37 cellular contexts compared by ENCODE assay signal in the genomic region with DNA sequence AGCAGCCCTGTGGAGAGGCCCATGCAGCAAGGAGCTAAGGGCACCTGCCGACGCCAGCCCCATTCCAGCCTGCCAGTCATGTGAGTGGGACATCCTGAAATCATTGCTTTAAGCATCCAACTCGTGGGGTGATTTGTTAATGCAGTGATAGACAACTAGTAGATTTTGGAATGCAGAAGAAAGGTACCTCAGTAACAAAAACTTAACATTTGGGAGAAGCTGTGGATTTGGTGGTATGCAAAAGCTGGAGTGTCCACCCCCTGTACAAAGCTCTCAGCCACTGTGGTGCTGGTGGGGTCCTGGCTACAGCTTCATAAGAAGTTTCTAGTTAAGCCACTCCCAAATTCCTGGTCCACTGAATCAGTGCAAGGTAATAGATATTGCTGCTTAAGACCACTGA. TPM values are rescaled to one million over a fixed set of nuclear protein-coding genes. Genes with fewer than 3 reads are reported as not detected.
"Had no signal": no experiment of that assay in that cellular context is flagged by ENCODE, and none has a peak within 500 bp of the region (broad histone marks: within the 10 kb centered on the region; RNA-seq: fewer than 3 reads in every experiment).

No MANE protein-coding gene starts in this region.

- H3K4me1 Mint-ChIP-seq: activated T-helper 17 cell treated with anti-CD3 and anti-CD28 coated beads, Interleukin-2, amount 50 U/mL, for 72 hours; central memory CD8-positive, alpha-beta T cell had no signal

- H3K27ac ChIP-seq: adrenal gland, ascending aorta, cardiac muscle cell, VCaP had no signal

- H3K4me3 ChIP-seq: adrenal gland, ascending aorta, cardiac muscle cell had no signal

- H3K4me3 Mint-ChIP-seq: activated B cell treated with CpG ODN at 0.5 μM for 24 hours; activated CD4-positive, alpha-beta memory T cell treated with anti-CD3 and anti-CD28 coated beads for 36 hours; activated CD4-positive, alpha-beta T cell treated with anti-CD3 and anti-CD28 coated beads, Interleukin-2, amount 10 ng/mL, durations not matched to agents 7 days and 5 days; activated CD8-positive, alpha-beta T cell treated with anti-CD3 and anti-CD28 coated beads for 36 hours; activated naive CD4-positive, alpha-beta T cell treated with anti-CD3 and anti-CD28 coated beads for 36 hours; activated naive CD8-positive, alpha-beta T cell treated with anti-CD3 and anti-CD28 coated beads for 36 hours; activated T-cell treated with anti-CD3 and anti-CD28 coated beads, Interleukin-2, amount 50 U/mL, for 4 hours; activated T-cell treated with anti-CD3 and anti-CD28 coated beads, Interleukin-2, amount 50 U/mL, for 72 hours; activated T-helper 1 cell treated with anti-CD3 and anti-CD28 coated beads, Interleukin-12 subunit alpha, Interleukin-12 subunit beta, Interleukin-2, Interleukin-4 antibody, amounts not matched to agents 30 ng/mL and 10 ng/mL and 1 ng/mL, durations not matched to agents 14 hours and 24 hours and 36 hours; activated T-helper 17 cell treated with anti-CD3 and anti-CD28 coated beads, Interleukin-2, amount 50 U/mL, for 72 hours; brain; central memory CD8-positive, alpha-beta T cell; T-helper 1 cell treated with Interleukin-12 subunit alpha and Interleukin-12 subunit beta and Interleukin-4 antibody, amounts not matched to agents 30 μg/mL and 1 μg/mL, for 36 hours; T-helper 2 cell treated with Interferon-gamma antibody and Interleukin-4, amounts not matched to agents 5 μg/mL and 100 μg/mL, for 36 hours had no signal

- H3K9me3 Mint-ChIP-seq: activated CD4-positive, alpha-beta T cell treated with anti-CD3 and anti-CD28 coated beads, Interleukin-2, amount 10 ng/mL, durations not matched to agents 7 days and 5 days; activated T-helper 1 cell treated with anti-CD3 and anti-CD28 coated beads, Interleukin-12 subunit alpha, Interleukin-12 subunit beta, Interleukin-2, Interleukin-4 antibody, amounts not matched to agents 30 ng/mL and 10 ng/mL and 1 ng/mL, durations not matched to agents 14 hours and 24 hours and 36 hours; activated T-helper 17 cell treated with anti-CD3 and anti-CD28 coated beads, Interleukin-2, amount 50 U/mL, for 72 hours; central memory CD8-positive, alpha-beta T cell had no signal

- H3K27ac Mint-ChIP-seq: activated B cell treated with CpG ODN at 0.5 μM for 24 hours; activated CD4-positive, alpha-beta memory T cell treated with anti-CD3 and anti-CD28 coated beads for 36 hours; activated CD4-positive, alpha-beta T cell treated with anti-CD3 and anti-CD28 coated beads, Interleukin-2, amount 10 ng/mL, durations not matched to agents 7 days and 5 days; activated CD8-positive, alpha-beta T cell treated with anti-CD3 and anti-CD28 coated beads for 36 hours; activated naive CD4-positive, alpha-beta T cell treated with anti-CD3 and anti-CD28 coated beads for 36 hours; activated naive CD4-positive, alpha-beta T cell treated with anti-CD3 and anti-CD28 coated beads, Interleukin-2, amount 50 U/mL, for 72 hours; activated naive CD8-positive, alpha-beta T cell treated with anti-CD3 and anti-CD28 coated beads for 36 hours; activated T-cell treated with anti-CD3 and anti-CD28 coated beads, Interleukin-2, amount 50 U/mL, for 72 hours; activated T-helper 1 cell treated with anti-CD3 and anti-CD28 coated beads, Interleukin-12 subunit alpha, Interleukin-12 subunit beta, Interleukin-2, Interleukin-4 antibody, amounts not matched to agents 30 ng/mL and 10 ng/mL and 1 ng/mL, durations not matched to agents 14 hours and 24 hours and 36 hours; activated T-helper 17 cell treated with anti-CD3 and anti-CD28 coated beads, Interleukin-2, amount 50 U/mL, for 72 hours; brain; T-helper 1 cell treated with Interleukin-12 subunit alpha and Interleukin-12 subunit beta and Interleukin-4 antibody, amounts not matched to agents 30 μg/mL and 1 μg/mL, for 36 hours; T-helper 2 cell treated with Interferon-gamma antibody and Interleukin-4, amounts not matched to agents 5 μg/mL and 100 μg/mL, for 36 hours had no signal

- H3K36me3 Mint-ChIP-seq: activated CD4-positive, alpha-beta memory T cell treated with anti-CD3 and anti-CD28 coated beads for 36 hours; brain had no signal

- H3K27me3 ChIP-seq: ascending aorta had no signal

- H3K36me3 ChIP-seq: adrenal gland, ascending aorta, cardiac muscle cell had no signal

- DNase-seq: activated B cell treated with CpG ODN at 0.5 μM for 24 hours; activated CD4-positive, alpha-beta memory T cell treated with anti-CD3 and anti-CD28 coated beads for 36 hours; activated CD4-positive, alpha-beta T cell treated with anti-CD3 and anti-CD28 coated beads for 4 hours; activated CD4-positive, alpha-beta T cell treated with anti-CD3 and anti-CD28 coated beads, Interleukin-2, amount 10 ng/mL, durations not matched to agents 7 days and 5 days; activated CD4-positive, CD25-positive, alpha-beta regulatory T cell treated with anti-CD3 and anti-CD28 coated beads, Interleukin-2, amount 50 U/mL, for 72 hours; activated CD8-positive, alpha-beta memory T cell treated with anti-CD3 and anti-CD28 coated beads, Interleukin-2, amount 50 U/mL, for 4 hours; activated CD8-positive, alpha-beta T cell treated with anti-CD3 and anti-CD28 coated beads for 36 hours; activated effector memory CD4-positive, alpha-beta T cell treated with anti-CD3 and anti-CD28 coated beads, Interleukin-2, amount 50 U/mL, for 16 hours; activated gamma-delta T cell treated with Interleukin-2 at 50 U/mL for 16 hours; activated naive CD4-positive, alpha-beta T cell; activated naive CD4-positive, alpha-beta T cell treated with anti-CD3 and anti-CD28 coated beads for 36 hours; activated naive CD4-positive, alpha-beta T cell treated with anti-CD3 and anti-CD28 coated beads, Interleukin-2, amount 50 U/mL, for 16 hours; activated naive CD8-positive, alpha-beta T cell treated with anti-CD3 and anti-CD28 coated beads for 36 hours; activated T-cell treated with anti-CD3 and anti-CD28 coated beads for 4 hours; activated T-cell treated with anti-CD3 and anti-CD28 coated beads, Interleukin-2, amount 50 U/mL, for 1 hour; activated T-cell treated with anti-CD3 and anti-CD28 coated beads, Interleukin-2, amount 50 U/mL, for 4 hours; activated T-cell treated with anti-CD3 and anti-CD28 coated beads, Interleukin-2, amount 50 U/mL, for 72 hours; adrenal gland; amniotic stem cell; caudate nucleus; cerebellar nuclear complex; T-helper 1 cell; T-helper 2 cell; T-helper 9 cell had no signal

- H3K4me1 ChIP-seq: adrenal gland, ascending aorta had no signal

- H3K9me3 ChIP-seq: adrenal gland had no signal

RNA-seq across cellular contexts. Expression of a gene that starts 37.2 kb away (rescaled TPM):
- total RNA-seq: activated B cell treated with CpG ODN at 0.5 μM for 24 hours had no signal

RNA-seq across cellular contexts. Expression of a gene that starts 42.5 kb away (rescaled TPM):
- total RNA-seq: activated B cell treated with CpG ODN at 0.5 μM for 24 hours; activated CD4-positive, alpha-beta memory T cell treated with anti-CD3 and anti-CD28 coated beads for 36 hours; activated CD4-positive, alpha-beta T cell treated with anti-CD3 and anti-CD28 coated beads, Interleukin-2, amount 10 ng/mL, durations not matched to agents 7 days and 5 days; activated CD8-positive, alpha-beta memory T cell treated with anti-CD3 and anti-CD28 coated beads for 36 hours; activated CD8-positive, alpha-beta T cell treated with anti-CD3 and anti-CD28 coated beads for 36 hours; activated naive CD4-positive, alpha-beta T cell treated with anti-CD3 and anti-CD28 coated beads for 36 hours; activated naive CD4-positive, alpha-beta T cell treated with anti-CD3 and anti-CD28 coated beads, Interleukin-2, amount 50 U/mL, for 72 hours; activated naive CD8-positive, alpha-beta T cell treated with anti-CD3 and anti-CD28 coated beads for 36 hours; activated T-cell treated with anti-CD3 and anti-CD28 coated beads, Interleukin-2, amount 50 U/mL, for 4 hours; activated T-cell treated with anti-CD3 and anti-CD28 coated beads, Interleukin-2, amount 50 U/mL, for 72 hours; activated T-helper 1 cell treated with anti-CD3 and anti-CD28 coated beads, Interleukin-12 subunit alpha, Interleukin-12 subunit beta, Interleukin-2, Interleukin-4 antibody, amounts not matched to agents 30 ng/mL and 10 ng/mL and 1 ng/mL, durations not matched to agents 14 hours and 24 hours and 36 hours; activated T-helper 17 cell treated with anti-CD3 and anti-CD28 coated beads, Interleukin-2, amount 50 U/mL, for 72 hours; adrenal gland; ascending aorta; bronchial epithelial cell; cardiac muscle cell; chondrocyte had no signal
